13 cellular contexts compared by ENCODE assay signal in the genomic region with DNA sequence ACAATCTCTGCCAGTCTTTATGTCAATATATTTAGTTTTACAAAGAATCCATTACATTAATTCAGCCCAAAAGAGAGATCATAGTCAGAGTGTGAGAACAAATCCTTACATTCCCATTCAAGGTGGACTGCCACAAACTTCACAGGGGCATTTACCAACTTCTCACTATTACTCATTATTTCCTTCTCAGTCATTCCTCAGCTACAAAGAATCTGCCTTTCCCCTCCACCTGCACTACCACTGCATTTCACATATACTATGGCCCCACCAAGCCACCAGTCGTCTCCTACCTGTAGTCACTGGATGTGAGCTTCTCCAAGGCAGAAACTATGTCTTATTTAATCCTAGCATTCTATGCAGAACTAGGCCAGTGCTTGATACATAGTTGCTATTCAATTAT.
DNase-seq lines count a peak whose midpoint lies in the region; ATAC-seq lines count a peak whose summit lies in the region.
"Had no signal": no experiment of that assay in that cellular context is flagged by ENCODE, and none has a peak within 500 bp of the region (broad histone marks: within the 10 kb centered on the region; RNA-seq: fewer than 3 reads in every experiment).

No MANE protein-coding gene starts in this region.

- H3K4me3 Mint-ChIP-seq in naive thymus-derived CD8-positive, alpha-beta T cell = no peak overlapping the region

- DNase-seq in dermis blood vessel endothelial cell = peak; percentile 37
- DNase-seq in naive thymus-derived CD8-positive, alpha-beta T cell = no peak
- no peak for DNase-seq in NCI-H2196 (lab: John Stamatoyannopoulos, UW; ENCODE audit: unreplicated experiment)
- DNase-seq in NCI-H2029 (lab: John Stamatoyannopoulos, UW) = no peak
- DNase-seq: activated CD4-positive, CD25-positive, alpha-beta regulatory T cell; anterior cingulate cortex; DMS 273 treated with DMSO at 0.1 percent for 48 hours; KG1; NK-92 treated with Interleukin-12 subunit alpha and Interleukin-12 subunit beta, amount 100 ng/mL, for 24 hours had no signal

- H3K36me3 Mint-ChIP-seq in naive thymus-derived CD8-positive, alpha-beta T cell = no peaks in the 10 kb centered on the region

- no peaks in the 10 kb centered on the region for H3K27me3 Mint-ChIP-seq in naive thymus-derived CD8-positive, alpha-beta T cell

- peak; percentile 59 for ATAC-seq in GM18502 (IDR thresholded peaks at IDR 0.05; ENCODE audit: poor library complexity, unreplicated experiment)
- peak; percentile 61 for ATAC-seq in GM21360 (IDR thresholded peaks at IDR 0.05; ENCODE audit: unreplicated experiment)
- ATAC-seq in HG03159 (IDR thresholded peaks at IDR 0.05; ENCODE audit: unreplicated experiment) = peak; percentile 44
- no peak for ATAC-seq in naive thymus-derived CD8-positive, alpha-beta T cell
- ATAC-seq in HG02884 (IDR thresholded peaks at IDR 0.05; ENCODE audit: unreplicated experiment) = no peak

- H3K4me1 Mint-ChIP-seq in naive thymus-derived CD8-positive, alpha-beta T cell = peaks cover 0 to 22% (median 4%) of the 10 kb centered on the region in 4 donors

- no peaks in the 10 kb centered on the region for H3K9me3 Mint-ChIP-seq in naive thymus-derived CD8-positive, alpha-beta T cell

- H3K27ac Mint-ChIP-seq in naive thymus-derived CD8-positive, alpha-beta T cell = peak overlapping the region in 1 of 10 donors; percentile 12

- POLR2A ChIA-PET in naive thymus-derived CD8-positive, alpha-beta T cell (lab: Charles Lee) = no interaction called here

Comparison
In these comparisons a context has a peak if more than half of its experiments do, and no peak if none do; other contexts are left out.
1. ATAC-seq: peak in GM18502 (single experiment), GM21360 (single experiment) and HG03159 (single experiment); none in naive thymus-derived CD8-positive, alpha-beta T cell (0 of 2) and HG02884 (single experiment).